34 cellular contexts compared by ENCODE assay signal in the genomic region with DNA sequence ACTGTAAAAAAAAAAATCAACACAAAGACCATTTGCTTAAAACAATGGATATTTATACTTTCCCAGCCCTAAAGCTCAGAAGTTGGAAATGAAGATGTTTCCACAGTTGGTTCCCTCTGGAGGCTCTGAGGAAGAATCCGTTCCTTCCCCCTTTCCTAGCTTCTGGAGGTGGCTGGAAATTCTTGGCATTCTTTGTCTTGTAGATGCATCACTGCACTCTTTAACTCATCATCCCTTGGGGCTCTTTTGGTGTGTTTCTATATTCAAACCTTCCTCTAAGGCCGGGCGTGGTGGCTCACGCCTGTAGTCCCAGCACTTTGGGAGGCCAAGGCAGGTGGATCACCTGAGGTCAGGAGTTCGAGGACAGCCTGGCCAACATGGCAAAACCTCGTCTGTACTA.
"Had no signal": no experiment of that assay in that cellular context is flagged by ENCODE, and none has a peak within 500 bp of the region (broad histone marks: within the 10 kb centered on the region; RNA-seq: fewer than 3 reads in every experiment).

No MANE protein-coding gene starts in this region.

- H3K4me1 Mint-ChIP-seq: activated B cell treated with CpG ODN at 0.5 μM for 24 hours; activated CD4-positive, alpha-beta memory T cell treated with anti-CD3 and anti-CD28 coated beads, Interleukin-2, amount 10 ng/mL, durations not matched to agents 7 days and 5 days; activated CD8-positive, alpha-beta memory T cell treated with anti-CD3 and anti-CD28 coated beads, Interleukin-2, amount 10 ng/mL, durations not matched to agents 7 days and 5 days; activated naive CD4-positive, alpha-beta T cell treated with anti-CD3 and anti-CD28 coated beads, Interleukin-2, amount 10 ng/mL, durations not matched to agents 7 days and 5 days; activated naive CD8-positive, alpha-beta T cell treated with anti-CD3 and anti-CD28 coated beads, Interleukin-2, amount 50 U/mL, for 24 hours; brain had no signal

- H3K27me3 Mint-ChIP-seq: activated B cell treated with CpG ODN at 0.5 μM for 24 hours; activated CD4-positive, alpha-beta memory T cell treated with anti-CD3 and anti-CD28 coated beads, Interleukin-2, amount 10 ng/mL, durations not matched to agents 7 days and 5 days; activated CD8-positive, alpha-beta memory T cell treated with anti-CD3 and anti-CD28 coated beads, Interleukin-2, amount 10 ng/mL, durations not matched to agents 7 days and 5 days; activated naive CD4-positive, alpha-beta T cell treated with anti-CD3 and anti-CD28 coated beads, Interleukin-2, amount 10 ng/mL, durations not matched to agents 7 days and 5 days; activated naive CD8-positive, alpha-beta T cell; activated naive CD8-positive, alpha-beta T cell treated with anti-CD3 and anti-CD28 coated beads, Interleukin-2, amount 50 U/mL, for 24 hours had no signal

- H3K4me3 ChIP-seq: PC-9, SJCRH30, SK-N-MC had no signal

- H3K4me3 Mint-ChIP-seq: activated B cell treated with CpG ODN at 0.5 μM for 24 hours; activated CD4-positive, alpha-beta memory T cell treated with anti-CD3 and anti-CD28 coated beads, Interleukin-2, amount 10 ng/mL, durations not matched to agents 7 days and 5 days; activated CD8-positive, alpha-beta memory T cell treated with anti-CD3 and anti-CD28 coated beads, Interleukin-2, amount 10 ng/mL, durations not matched to agents 7 days and 5 days; activated naive CD4-positive, alpha-beta T cell treated with anti-CD3 and anti-CD28 coated beads, Interleukin-2, amount 10 ng/mL, durations not matched to agents 7 days and 5 days; activated naive CD8-positive, alpha-beta T cell; activated naive CD8-positive, alpha-beta T cell treated with anti-CD3 and anti-CD28 coated beads, Interleukin-2, amount 50 U/mL, for 24 hours; brain; T-helper 1 cell treated with Interleukin-12 subunit alpha and Interleukin-12 subunit beta and Interleukin-4 antibody, amounts not matched to agents 30 μg/mL and 1 μg/mL, for 36 hours had no signal

- H3K27ac ChIP-seq: PC-9, SJCRH30, SK-N-MC, VCaP had no signal

- H3K36me3 ChIP-seq: SJCRH30 had no signal

- H3K36me3 Mint-ChIP-seq: activated CD8-positive, alpha-beta memory T cell treated with anti-CD3 and anti-CD28 coated beads, Interleukin-2, amount 10 ng/mL, durations not matched to agents 7 days and 5 days; activated naive CD4-positive, alpha-beta T cell treated with anti-CD3 and anti-CD28 coated beads, Interleukin-2, amount 10 ng/mL, durations not matched to agents 7 days and 5 days; activated naive CD8-positive, alpha-beta T cell; brain had no signal

- ATAC-seq: activated CD8-positive, alpha-beta memory T cell treated with anti-CD3 and anti-CD28 coated beads, Interleukin-2, amount 10 ng/mL, durations not matched to agents 7 days and 5 days; activated naive CD8-positive, alpha-beta T cell treated with anti-CD3 and anti-CD28 coated beads, Interleukin-2, amount 50 U/mL, for 24 hours had no signal

- H3K27me3 ChIP-seq: SJCRH30 had no signal

- H3K9me3 ChIP-seq: SJCRH30 had no signal

- H3K9me3 Mint-ChIP-seq: activated B cell treated with CpG ODN at 0.5 μM for 24 hours; activated naive CD4-positive, alpha-beta T cell treated with anti-CD3 and anti-CD28 coated beads, Interleukin-2, amount 10 ng/mL, durations not matched to agents 7 days and 5 days; activated naive CD8-positive, alpha-beta T cell treated with anti-CD3 and anti-CD28 coated beads, Interleukin-2, amount 50 U/mL, for 24 hours; T-helper 1 cell treated with Interleukin-12 subunit alpha and Interleukin-12 subunit beta and Interleukin-4 antibody, amounts not matched to agents 30 μg/mL and 1 μg/mL, for 36 hours had no signal

- H3K27ac Mint-ChIP-seq: activated B cell treated with CpG ODN at 0.5 μM for 24 hours; activated CD4-positive, alpha-beta memory T cell treated with anti-CD3 and anti-CD28 coated beads, Interleukin-2, amount 10 ng/mL, durations not matched to agents 7 days and 5 days; activated CD8-positive, alpha-beta memory T cell treated with anti-CD3 and anti-CD28 coated beads, Interleukin-2, amount 10 ng/mL, durations not matched to agents 7 days and 5 days; activated naive CD4-positive, alpha-beta T cell treated with anti-CD3 and anti-CD28 coated beads, Interleukin-2, amount 10 ng/mL, durations not matched to agents 7 days and 5 days; activated naive CD8-positive, alpha-beta T cell; activated naive CD8-positive, alpha-beta T cell treated with anti-CD3 and anti-CD28 coated beads, Interleukin-2, amount 50 U/mL, for 24 hours; brain; T-helper 1 cell treated with Interleukin-12 subunit alpha and Interleukin-12 subunit beta and Interleukin-4 antibody, amounts not matched to agents 30 μg/mL and 1 μg/mL, for 36 hours had no signal

- H3K4me2 ChIP-seq: PC-9 had no signal

- DNase-seq: activated B cell treated with CpG ODN at 0.5 μM for 24 hours; activated CD4-positive, alpha-beta memory T cell treated with anti-CD3 and anti-CD28 coated beads, Interleukin-2, amount 10 ng/mL, durations not matched to agents 7 days and 5 days; activated CD4-positive, alpha-beta T cell treated with anti-CD3 and anti-CD28 coated beads for 4 hours; activated CD4-positive, alpha-beta T cell treated with anti-CD3 and anti-CD28 coated beads, Interleukin-2, amount 50 U/mL, for 1 hour; activated CD4-positive, CD25-positive, alpha-beta regulatory T cell treated with anti-CD3 and anti-CD28 coated beads, Interleukin-2, amount 50 U/mL, for 72 hours; activated CD8-positive, alpha-beta memory T cell treated with anti-CD3 and anti-CD28 coated beads for 24 hours; activated CD8-positive, alpha-beta memory T cell treated with anti-CD3 and anti-CD28 coated beads, Interleukin-2, amount 10 ng/mL, durations not matched to agents 7 days and 5 days; activated CD8-positive, alpha-beta memory T cell treated with anti-CD3 and anti-CD28 coated beads, Interleukin-2, amount 50 U/mL, for 48 hours; activated effector memory CD4-positive, alpha-beta T cell treated with Interleukin-2 at 50 U/mL for 16 hours; activated naive CD4-positive, alpha-beta T cell treated with anti-CD3 and anti-CD28 coated beads, Interleukin-2, amount 10 ng/mL, durations not matched to agents 7 days and 5 days; activated naive CD8-positive, alpha-beta T cell treated with anti-CD3 and anti-CD28 coated beads, Interleukin-2, amount 50 U/mL, for 24 hours; activated T-cell treated with anti-CD3 and anti-CD28 coated beads, Interleukin-2, amount 50 U/mL, for 48 hours; anterior cingulate cortex; caudate nucleus; cerebellar nuclear complex; NCI-H1092 treated with DMSO at 0.1 percent for 48 hours; NCI-H1417; NCI-H146; NCI-H187; NCI-H2029 treated with DMSO at 0.1 percent for 48 hours; NCI-H2107; NCI-H2171; NCI-H510A; NCI-H526; NCI-H748 treated with DMSO at 0.1 percent for 48 hours; NK-92 treated with Interleukin-12 subunit alpha and Interleukin-12 subunit beta, amount 100 ng/mL, for 24 hours; PC-9; SHP77; SJCRH30 had no signal

- H3K4me1 ChIP-seq: SJCRH30 had no signal
